9 cellular contexts compared by ENCODE assay signal in the genomic region with DNA sequence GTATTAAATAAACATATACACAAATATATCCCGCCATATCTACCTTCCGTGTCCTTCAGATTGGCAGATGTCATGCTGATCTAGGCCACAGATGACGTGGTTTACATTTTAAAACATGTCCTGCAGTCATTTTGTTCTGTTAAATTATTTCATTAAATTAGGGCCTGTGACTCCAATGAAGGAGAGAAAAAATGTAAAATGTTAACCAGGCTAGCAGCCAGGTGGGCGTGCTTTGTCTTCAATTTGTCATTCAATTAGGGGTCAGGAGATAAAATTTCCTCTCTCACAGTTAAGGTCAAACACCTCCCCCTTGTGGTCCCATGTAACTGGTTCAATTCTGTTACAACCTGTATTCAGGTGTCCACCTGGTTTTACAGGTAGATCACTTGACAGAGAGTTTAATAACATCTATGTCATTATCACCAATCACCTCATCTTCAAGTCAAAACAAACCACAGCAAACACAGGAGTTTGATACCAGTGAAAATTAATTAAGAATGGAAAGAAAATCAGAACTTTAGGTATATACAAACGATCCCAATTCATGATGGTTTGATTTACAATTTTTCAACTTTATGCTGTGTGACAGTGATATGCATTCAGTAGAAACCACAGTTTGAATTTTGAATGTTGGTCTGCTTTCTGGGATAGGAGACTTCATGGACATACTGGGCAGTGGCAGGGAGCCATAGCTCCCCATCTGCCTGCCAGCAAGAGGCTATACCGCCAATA.
DNase-seq lines count a peak whose midpoint lies in the region; ATAC-seq and TF ChIP-seq lines count a peak whose summit lies in the region.
"Had no signal": no experiment of that assay in that cellular context is flagged by ENCODE, and none has a peak within 500 bp of the region (broad histone marks: within the 10 kb centered on the region; RNA-seq: fewer than 3 reads in every experiment).

No MANE protein-coding gene starts in this region.

- no peaks in the 10 kb centered on the region for H3K36me3 Mint-ChIP-seq in naive thymus-derived CD8-positive, alpha-beta T cell
- H3K36me3 Mint-ChIP-seq: naive B cell had no signal

- no peak for ATAC-seq in naive thymus-derived CD8-positive, alpha-beta T cell
- no peak for ATAC-seq in GM18502 (IDR thresholded peaks at IDR 0.05; ENCODE audit: poor library complexity, unreplicated experiment)

- DNase-seq in NCI-H2196 (lab: John Stamatoyannopoulos, UW; ENCODE audit: unreplicated experiment) (peak; percentile 15), NCI-H2196 treated with DMSO at 0.1 percent for 48 hours (lab: John Stamatoyannopoulos, UW; ENCODE audit: unreplicated experiment) (no peak), NCI-H2171 (lab: John Stamatoyannopoulos, UW) (peak; percentile 89), choroid plexus epithelial cell (ENCODE audit: low read depth) (peak; percentile 6), thyroid gland (peak; percentile 35 to 39), superior temporal gyrus (ENCODE audit: extremely low spot score) (no peak)
- no peak for DNase-seq in naive thymus-derived CD8-positive, alpha-beta T cell
- DNase-seq: naive B cell had no signal

- TF ChIP-seq CTCF in choroid plexus epithelial cell (conservative IDR thresholded peaks at IDR 0.05; ENCODE audit: low read depth, low read length) (no peak), thyroid gland (IDR thresholded peaks at IDR 0.05) (peak in 5 of 6 experiments; percentile 30 to 70 (median 62))

- H3K4me1 Mint-ChIP-seq in naive thymus-derived CD8-positive, alpha-beta T cell = no peaks in the 10 kb centered on the region

- H3K36me3 ChIP-seq in thyroid gland = no peaks in the 10 kb centered on the region

- H3K9me3 Mint-ChIP-seq in naive thymus-derived CD8-positive, alpha-beta T cell = peaks cover 0 to 2% (median 0%) of the 10 kb centered on the region in 9 donors
- H3K9me3 Mint-ChIP-seq: naive B cell had no signal

- WGBS in thyroid gland, 2 donors = 80 to 81% methylated on average over 6 of the region's 6 CpGs

- H3K27ac Mint-ChIP-seq in naive thymus-derived CD8-positive, alpha-beta T cell = no peak overlapping the region

- POLR2A ChIA-PET in naive thymus-derived CD8-positive, alpha-beta T cell (lab: Charles Lee) = no interaction called here

- H3K4me1 ChIP-seq in thyroid gland = no peaks in the 10 kb centered on the region

- H3K27me3 ChIP-seq in thyroid gland = no peaks in the 10 kb centered on the region

- intact Hi-C loops in thyroid gland (cut with DNase I) = loop anchor here (10.0 kb wide), 1 partner anchor 171 kb away; no protein-coding TSS in a partner anchor

- no peaks in the 10 kb centered on the region for H3K9me3 ChIP-seq in thyroid gland

- TF ChIP-seq POLR2A in thyroid gland (IDR thresholded peaks at IDR 0.05) = no peak

- no peak overlapping the region for H3K27ac ChIP-seq in thyroid gland

- no peak overlapping the region for H3K4me3 ChIP-seq in choroid plexus epithelial cell (ENCODE audit: low read depth, low read length)
- H3K4me3 ChIP-seq in thyroid gland (replicated peaks in 1 of 3) = no peak overlapping the region

- H3K4me3 Mint-ChIP-seq in naive thymus-derived CD8-positive, alpha-beta T cell = no peak overlapping the region
- H3K4me3 Mint-ChIP-seq: naive B cell had no signal

- peaks cover 0 to 10% (median 2%) of the 10 kb centered on the region in 5 donors for H3K27me3 Mint-ChIP-seq in naive thymus-derived CD8-positive, alpha-beta T cell

Comparison
In these comparisons a context has a peak if more than half of its experiments do, and no peak if none do; other contexts are left out.
1. DNase-seq: peak in NCI-H2196 (single experiment), NCI-H2171 (single experiment), choroid plexus epithelial cell (single experiment) and thyroid gland (2 of 2); none in NCI-H2196 treated with DMSO at 0.1 percent for 48 hours (single experiment), superior temporal gyrus (single experiment) and naive thymus-derived CD8-positive, alpha-beta T cell (0 of 10).